ENCODE assay signal across 1 cellular context in the genomic region with DNA sequence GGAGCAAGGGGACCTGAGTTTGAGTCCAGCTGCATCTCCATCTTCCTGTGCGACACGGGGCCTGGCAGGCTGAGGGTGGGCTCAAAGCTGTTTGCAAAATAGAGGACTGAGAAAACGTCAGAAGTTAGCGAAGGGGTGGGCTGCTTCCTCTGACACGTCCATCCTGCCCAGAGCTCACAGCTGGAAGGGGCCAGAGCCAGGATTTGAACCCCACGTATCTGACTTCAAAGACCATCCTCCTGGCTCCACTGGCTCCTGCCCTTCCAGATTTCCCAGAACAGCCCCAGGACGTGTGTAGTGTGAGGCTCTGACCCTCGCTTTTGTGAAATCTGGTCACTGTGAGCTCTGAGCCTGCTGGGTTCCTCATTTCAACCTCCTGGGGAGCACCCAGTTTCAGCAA.
TF ChIP-seq lines count a peak whose summit lies in the region.

No MANE protein-coding gene starts in this region.

TF ChIP-seq in GM23338, 12 proteins besides CTCF, POLR2A, EP300 and RAD21:
- TF ChIP-seq, protein P1, sequence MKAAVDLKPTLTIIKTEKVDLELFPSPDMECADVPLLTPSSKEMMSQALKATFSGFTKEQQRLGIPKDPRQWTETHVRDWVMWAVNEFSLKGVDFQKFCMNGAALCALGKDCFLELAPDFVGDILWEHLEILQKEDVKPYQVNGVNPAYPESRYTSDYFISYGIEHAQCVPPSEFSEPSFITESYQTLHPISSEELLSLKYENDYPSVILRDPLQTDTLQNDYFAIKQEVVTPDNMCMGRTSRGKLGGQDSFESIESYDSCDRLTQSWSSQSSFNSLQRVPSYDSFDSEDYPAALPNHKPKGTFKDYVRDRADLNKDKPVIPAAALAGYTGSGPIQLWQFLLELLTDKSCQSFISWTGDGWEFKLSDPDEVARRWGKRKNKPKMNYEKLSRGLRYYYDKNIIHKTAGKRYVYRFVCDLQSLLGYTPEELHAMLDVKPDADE (IDR thresholded peaks at IDR 0.05), result no peak
- no peak for TF ChIP-seq EZH2phosphoT487 (IDR thresholded peaks at IDR 0.05; ENCODE audit: unreplicated experiment)
- no peak for TF ChIP-seq NANOG (IDR thresholded peaks at IDR 0.05; ENCODE audit: borderline replicate concordance)
- TF ChIP-seq ZNF462 (CRISPR knock-in tag; IDR thresholded peaks at IDR 0.05), result no peak
- TF ChIP-seq EZH2 (IDR thresholded peaks at IDR 0.05; ENCODE audit: low read depth, unreplicated experiment), result no peak
- no peak for TF ChIP-seq ZNF331 (CRISPR knock-in tag; IDR thresholded peaks at IDR 0.05; ENCODE audit: low read depth)
- TF ChIP-seq JUNB (IDR thresholded peaks at IDR 0.05; ENCODE audit: unreplicated experiment), result no peak
- TF ChIP-seq ZNF114 (CRISPR knock-in tag; IDR thresholded peaks at IDR 0.05), result no peak
- no peak for TF ChIP-seq POLR2AphosphoS5 (IDR thresholded peaks at IDR 0.05; ENCODE audit: low read depth)
- no peak for TF ChIP-seq STAT1 (IDR thresholded peaks at IDR 0.05; ENCODE audit: unreplicated experiment)
- TF ChIP-seq, protein P2, sequence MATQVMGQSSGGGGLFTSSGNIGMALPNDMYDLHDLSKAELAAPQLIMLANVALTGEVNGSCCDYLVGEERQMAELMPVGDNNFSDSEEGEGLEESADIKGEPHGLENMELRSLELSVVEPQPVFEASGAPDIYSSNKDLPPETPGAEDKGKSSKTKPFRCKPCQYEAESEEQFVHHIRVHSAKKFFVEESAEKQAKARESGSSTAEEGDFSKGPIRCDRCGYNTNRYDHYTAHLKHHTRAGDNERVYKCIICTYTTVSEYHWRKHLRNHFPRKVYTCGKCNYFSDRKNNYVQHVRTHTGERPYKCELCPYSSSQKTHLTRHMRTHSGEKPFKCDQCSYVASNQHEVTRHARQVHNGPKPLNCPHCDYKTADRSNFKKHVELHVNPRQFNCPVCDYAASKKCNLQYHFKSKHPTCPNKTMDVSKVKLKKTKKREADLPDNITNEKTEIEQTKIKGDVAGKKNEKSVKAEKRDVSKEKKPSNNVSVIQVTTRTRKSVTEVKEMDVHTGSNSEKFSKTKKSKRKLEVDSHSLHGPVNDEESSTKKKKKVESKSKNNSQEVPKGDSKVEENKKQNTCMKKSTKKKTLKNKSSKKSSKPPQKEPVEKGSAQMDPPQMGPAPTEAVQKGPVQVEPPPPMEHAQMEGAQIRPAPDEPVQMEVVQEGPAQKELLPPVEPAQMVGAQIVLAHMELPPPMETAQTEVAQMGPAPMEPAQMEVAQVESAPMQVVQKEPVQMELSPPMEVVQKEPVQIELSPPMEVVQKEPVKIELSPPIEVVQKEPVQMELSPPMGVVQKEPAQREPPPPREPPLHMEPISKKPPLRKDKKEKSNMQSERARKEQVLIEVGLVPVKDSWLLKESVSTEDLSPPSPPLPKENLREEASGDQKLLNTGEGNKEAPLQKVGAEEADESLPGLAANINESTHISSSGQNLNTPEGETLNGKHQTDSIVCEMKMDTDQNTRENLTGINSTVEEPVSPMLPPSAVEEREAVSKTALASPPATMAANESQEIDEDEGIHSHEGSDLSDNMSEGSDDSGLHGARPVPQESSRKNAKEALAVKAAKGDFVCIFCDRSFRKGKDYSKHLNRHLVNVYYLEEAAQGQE (IDR thresholded peaks at IDR 0.05; ENCODE audit: unreplicated experiment), result no peak
- no peak for TF ChIP-seq CREB1 (CRISPR knock-in tag; IDR thresholded peaks at IDR 0.05; ENCODE audit: low read depth)
